ENCODE assay signal across 22 cellular contexts in genomic region chr10:95377950-95378349, GRCh38.
DNase-seq lines count a peak whose midpoint lies in the region; ATAC-seq, FAIRE-seq and TF ChIP-seq lines count a peak whose summit lies in the region.
"Had no signal": no experiment of that assay in that cellular context is flagged by ENCODE, and none has a peak within 500 bp of the region (broad histone marks: within the 10 kb centered on the region; RNA-seq: fewer than 3 reads in every experiment).

No MANE protein-coding gene starts in this region.

- peaks cover 4% of the 10 kb centered on the region for H3K27me3 Mint-ChIP-seq in activated naive CD8-positive, alpha-beta T cell treated with anti-CD3 and anti-CD28 coated beads, Interleukin-2, amount 50 U/mL, for 24 hours

- FAIRE-seq in urothelium cell line (lab: Jason Lieb, UNC) = no peak

- H3K4me1 Mint-ChIP-seq in activated naive CD8-positive, alpha-beta T cell treated with anti-CD3 and anti-CD28 coated beads, Interleukin-2, amount 50 U/mL, for 24 hours = no peaks in the 10 kb centered on the region

- H3K27ac ChIP-seq in caudate nucleus (ENCODE audit: low read depth, low read length) (peak overlapping the region; percentile 39), cardiac muscle cell (peak overlapping the region; percentile 44), aorta (ENCODE audit: low read depth in 1 of 2, low read length in 2 of 2) (peak overlapping the region; percentile 93 to 97)
- H3K27ac ChIP-seq: adrenal gland, left lung, suprapubic skin had no signal

- ATAC-seq in sciatic nerve = peak; percentile 63
- peak; percentile 49 for ATAC-seq in aorta (ENCODE audit: low FRiP score)
- no peak for ATAC-seq in activated naive CD8-positive, alpha-beta T cell treated with anti-CD3 and anti-CD28 coated beads, Interleukin-2, amount 50 U/mL, for 24 hours
- ATAC-seq: left lung had no signal

- 4 to 5% methylated on average over 2 of the region's 2 CpGs for WGBS in aorta, 2 donors

- H3K4me1 ChIP-seq in cardiac muscle cell (ENCODE audit: low read depth) = peaks cover 12% of the 10 kb centered on the region
- peaks cover 0 to 15% of the 10 kb centered on the region in 2 donors for H3K4me1 ChIP-seq in aorta (ENCODE audit: control insufficient read depth in 1 of 2, insufficient read depth in 2 of 2, low read length in 2 of 2)
- H3K4me1 ChIP-seq: left lung, suprapubic skin had no signal

- H3K9me3 Mint-ChIP-seq in activated naive CD8-positive, alpha-beta T cell treated with anti-CD3 and anti-CD28 coated beads, Interleukin-2, amount 50 U/mL, for 24 hours = peaks cover 7% of the 10 kb centered on the region
- H3K9me3 Mint-ChIP-seq: activated CD4-positive, alpha-beta T cell treated with anti-CD3 and anti-CD28 coated beads, Interleukin-2, amount 10 ng/mL, durations not matched to agents 7 days and 5 days; T-helper 1 cell treated with Interleukin-12 subunit alpha and Interleukin-12 subunit beta and Interleukin-4 antibody, amounts not matched to agents 30 μg/mL and 1 μg/mL, for 36 hours had no signal

- no peak for TF ChIP-seq CTCF in cardiac muscle cell (IDR thresholded peaks at IDR 0.05; ENCODE audit: low read depth, low read length)

- no peak overlapping the region for H3K4me3 Mint-ChIP-seq in activated naive CD8-positive, alpha-beta T cell treated with anti-CD3 and anti-CD28 coated beads, Interleukin-2, amount 50 U/mL, for 24 hours
- H3K4me3 Mint-ChIP-seq: activated CD4-positive, alpha-beta T cell treated with anti-CD3 and anti-CD28 coated beads, Interleukin-2, amount 10 ng/mL, durations not matched to agents 7 days and 5 days; T-helper 1 cell treated with Interleukin-12 subunit alpha and Interleukin-12 subunit beta and Interleukin-4 antibody, amounts not matched to agents 30 μg/mL and 1 μg/mL, for 36 hours had no signal

- H3K4me3 ChIP-seq in cardiac muscle cell (no peak overlapping the region), aorta (ENCODE audit: low read length in 2 of 2) (no peak overlapping the region)
- H3K4me3 ChIP-seq: adrenal gland, left lung, suprapubic skin had no signal

- no peak overlapping the region for H3K27ac Mint-ChIP-seq in activated naive CD8-positive, alpha-beta T cell treated with anti-CD3 and anti-CD28 coated beads, Interleukin-2, amount 50 U/mL, for 24 hours
- H3K27ac Mint-ChIP-seq: activated CD4-positive, alpha-beta T cell treated with anti-CD3 and anti-CD28 coated beads, Interleukin-2, amount 10 ng/mL, durations not matched to agents 7 days and 5 days; T-helper 1 cell treated with Interleukin-12 subunit alpha and Interleukin-12 subunit beta and Interleukin-4 antibody, amounts not matched to agents 30 μg/mL and 1 μg/mL, for 36 hours had no signal

- intact Hi-C loops in sciatic nerve (cut with DNase I) = loop anchor here (10.0 kb wide), 1 partner anchor 227 kb away; no protein-coding TSS in a partner anchor
- intact Hi-C loops in aorta (cut with DNase I) = loop anchor here (5.0 to 10.0 kb wide), 3 partner anchors 34 to 54 kb away; no protein-coding TSS in a partner anchor

- no peak for DNase-seq in caudate nucleus (lab: John Stamatoyannopoulos, UW)
- DNase-seq in cardiac muscle cell (ENCODE audit: low read depth in 1 of 2, low spot score in 1 of 2) = no peak
- DNase-seq in sciatic nerve (ENCODE audit: low spot score) = no peak
- DNase-seq in aorta = no peak
- no peak for DNase-seq in DMS79 treated with DMSO at 0.1 percent for 48 hours (lab: John Stamatoyannopoulos, UW)
- no peak for DNase-seq in urothelium cell line (ENCODE audit: low spot score)
- DNase-seq in activated naive CD8-positive, alpha-beta T cell treated with anti-CD3 and anti-CD28 coated beads, Interleukin-2, amount 50 U/mL, for 24 hours = no peak
- DNase-seq: activated CD4-positive, alpha-beta T cell treated with anti-CD3 and anti-CD28 coated beads, Interleukin-2, amount 10 ng/mL, durations not matched to agents 7 days and 5 days; activated CD8-positive, alpha-beta memory T cell treated with anti-CD3 and anti-CD28 coated beads, Interleukin-2, amount 50 U/mL, for 48 hours; activated effector memory CD4-positive, alpha-beta T cell treated with Interleukin-2 at 50 U/mL for 16 hours; adrenal gland; AML-193; central memory CD4-positive, alpha-beta T cell; DMS79; effector CD4-positive, alpha-beta T cell; H7; KBM-7; left lung; NCI-H2171 treated with DMSO at 0.1 percent for 48 hours; NCI-H748 treated with DMSO at 0.1 percent for 48 hours had no signal

- no peaks in the 10 kb centered on the region for H3K36me3 ChIP-seq in cardiac muscle cell
- peaks cover 10% of the 10 kb centered on the region in 2 donors for H3K36me3 ChIP-seq in aorta (ENCODE audit: control insufficient read depth in 1 of 2, insufficient read depth in 2 of 2, low read length in 1 of 2)
- H3K36me3 ChIP-seq: adrenal gland had no signal

- H3K9me3 ChIP-seq in cardiac muscle cell (ENCODE audit: low read depth) (no peaks in the 10 kb centered on the region), aorta (ENCODE audit: control insufficient read depth, low read length) (no peaks in the 10 kb centered on the region)
- H3K9me3 ChIP-seq: adrenal gland, left lung, suprapubic skin had no signal

- H3K36me3 Mint-ChIP-seq in activated naive CD8-positive, alpha-beta T cell treated with anti-CD3 and anti-CD28 coated beads, Interleukin-2, amount 50 U/mL, for 24 hours (ENCODE audit: low read depth) = no peaks in the 10 kb centered on the region

- H3K27me3 ChIP-seq in cardiac muscle cell = no peaks in the 10 kb centered on the region
- H3K27me3 ChIP-seq in aorta (ENCODE audit: control insufficient read depth in 1 of 2, insufficient read depth in 2 of 2, low read length in 1 of 2) = no peaks in the 10 kb centered on the region
- H3K27me3 ChIP-seq: adrenal gland, left lung, suprapubic skin had no signal

Comparison
In these comparisons a context has a peak if more than half of its experiments do, and no peak if none do; other contexts are left out.
1. H3K27ac ChIP-seq: peak in every context shown above with its lines; median percentile 95 in aorta; 44 in cardiac muscle cell; 39 in caudate nucleus.